Comparison of ENCODE assay signal across 8 cellular contexts in the genomic region with DNA sequence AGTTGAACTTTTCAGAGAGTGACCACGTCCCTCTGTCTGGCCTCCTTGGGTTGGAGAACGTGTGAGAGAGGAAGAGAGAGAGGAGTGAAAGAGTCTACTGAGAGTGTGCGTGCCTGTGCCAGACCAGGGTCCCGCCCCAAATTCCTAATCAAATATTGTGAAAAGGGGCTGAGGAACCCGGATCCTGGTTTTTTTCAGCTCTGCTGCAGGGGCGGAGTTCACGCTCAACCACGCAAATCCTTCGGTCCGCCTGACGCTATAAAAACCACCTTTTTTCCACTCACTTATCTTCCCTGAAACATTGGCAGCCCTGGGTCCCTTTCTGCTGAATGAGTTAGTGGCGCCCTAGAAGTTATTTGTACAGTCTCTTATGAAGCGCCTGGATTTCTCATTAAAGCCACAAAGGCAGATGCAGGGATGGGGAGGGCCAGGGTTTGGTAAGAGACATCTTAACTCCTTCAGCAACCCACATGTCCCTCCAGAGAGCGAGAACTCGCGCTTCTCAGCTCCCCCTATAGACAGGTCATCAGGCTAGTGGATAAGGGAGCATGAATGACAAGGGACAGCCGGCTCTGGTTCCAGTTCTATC. TPM values are rescaled to one million over a fixed set of nuclear protein-coding genes. Genes with fewer than 3 reads are reported as not detected.
DNase-seq lines count a peak whose midpoint lies in the region; TF ChIP-seq lines count a peak whose summit lies in the region.

A gene (minus strand): TSS at position 86 of the 589 bp plus-strand sequence. CDS start 2,852 bp downstream, outside the sequence.

- TF ChIP-seq POLR2A in NB4 (IDR thresholded peaks at IDR 0.05; ENCODE audit: extremely low read depth, insufficient read length) (no peak), erythroblast (IDR thresholded peaks at IDR 0.05; ENCODE audit: low read length) (no peak)

- H3K4me2 ChIP-seq in BLaER1: peak within 1 kb of the TSS; percentile 53
- H3K4me2 ChIP-seq in fibroblast of lung (ENCODE audit: extremely low read depth, insufficient read depth, low read length): no peak within 1 kb of the TSS
- no peak within 1 kb of the TSS for H3K4me2 ChIP-seq in neural progenitor cell

- H3K36me3 Mint-ChIP-seq in neural progenitor cell: no peaks in the 10 kb centered on the region

- no peaks in the 10 kb centered on the region for H3K9me3 ChIP-seq in BLaER1
- no peaks in the 10 kb centered on the region for H3K9me3 ChIP-seq in fibroblast of lung (ENCODE audit: control insufficient read depth, insufficient read depth, low read depth, low read length)
- no peaks in the 10 kb centered on the region for H3K9me3 ChIP-seq in neural progenitor cell (ENCODE audit: low read depth)

- H3K27me3 Mint-ChIP-seq in neural progenitor cell (ENCODE audit: insufficient read depth, low read depth): peaks cover 18% of the 10 kb centered on the region

- no peaks in the 10 kb centered on the region for H3K27me3 ChIP-seq in BLaER1
- H3K27me3 ChIP-seq in fibroblast of lung (ENCODE audit: control insufficient read depth, insufficient read depth, low read length): peaks cover 12% of the 10 kb centered on the region
- H3K27me3 ChIP-seq in neural progenitor cell: no peaks in the 10 kb centered on the region

- H3K9ac ChIP-seq in BLaER1 (no peak within 1 kb of the TSS), fibroblast of lung (ENCODE audit: insufficient read depth, low read length) (no peak within 1 kb of the TSS), neural progenitor cell (no peak within 1 kb of the TSS)

- no peak within 1 kb of the TSS for H3K4me3 ChIP-seq in BLaER1
- no peak within 1 kb of the TSS for H3K4me3 ChIP-seq in NB4 (ENCODE audit: low read depth, low read length)
- peak within 1 kb of the TSS in 1 of 4 experiments; percentile 32 for H3K4me3 ChIP-seq in fibroblast of lung (replicated peaks in 1 of 4; ENCODE audit: control extremely low read depth in 1 of 4, insufficient read depth in 1 of 4, low read depth in 3 of 4, low read length in 4 of 4)
- no peak within 1 kb of the TSS for H3K4me3 ChIP-seq in neural progenitor cell

- peaks cover 18% of the 10 kb centered on the region for H3K4me1 Mint-ChIP-seq in neural progenitor cell

- H3K36me3 ChIP-seq in BLaER1 (no peaks in the 10 kb centered on the region), fibroblast of lung (ENCODE audit: control insufficient read depth, insufficient read depth, low read length) (no peaks in the 10 kb centered on the region), neural progenitor cell (no peaks in the 10 kb centered on the region)

- no peaks in the 10 kb centered on the region for H4K20me1 ChIP-seq in BLaER1
- H4K20me1 ChIP-seq in fibroblast of lung (ENCODE audit: control insufficient read depth, extremely low read depth, insufficient read depth, low read length): no peaks in the 10 kb centered on the region
- H4K20me1 ChIP-seq in neural progenitor cell (ENCODE audit: low read depth): no peaks in the 10 kb centered on the region

- H3K4me1 ChIP-seq in BLaER1 (peaks cover 14% of the 10 kb centered on the region), fibroblast of lung (ENCODE audit: control insufficient read depth, extremely low read depth, insufficient read depth, low read length) (peaks cover 9% of the 10 kb centered on the region), neural progenitor cell (no peaks in the 10 kb centered on the region)

- H3K27ac ChIP-seq in BLaER1: no peak within 1 kb of the TSS
- no peak within 1 kb of the TSS for H3K27ac ChIP-seq in fibroblast of lung (ENCODE audit: insufficient read depth, low read length)
- H3K27ac ChIP-seq in neural progenitor cell: no peak within 1 kb of the TSS

- H3K9me3 Mint-ChIP-seq in neural progenitor cell: no peaks in the 10 kb centered on the region

- H3K79me2 ChIP-seq in fibroblast of lung (ENCODE audit: control insufficient read depth, insufficient read depth, low read length): no peaks in the 10 kb centered on the region
- no peaks in the 10 kb centered on the region for H3K79me2 ChIP-seq in neural progenitor cell (ENCODE audit: low read depth)

- DNase-seq in NB4 (ENCODE audit: low read depth) (peak; percentile 25), fibroblast of lung (ENCODE audit: low read depth in 2 of 2) (peak; percentile 45 to 72), neural progenitor cell (ENCODE audit: low spot score) (peak; percentile 40), glomerular visceral epithelial cell (ENCODE audit: extremely low spot score) (no peak), erythroblast (lab: John Stamatoyannopoulos, UW) (no peak), retina (no peak), D341Med (ENCODE audit: low spot score) (no peak)

- H2AFZ ChIP-seq in fibroblast of lung (ENCODE audit: low read length): no peak within 1 kb of the TSS
- peak within 1 kb of the TSS; percentile 40 for H2AFZ ChIP-seq in neural progenitor cell (replicated peaks)

- TF ChIP-seq CTCF in NB4 (IDR thresholded peaks at IDR 0.05; ENCODE audit: low read depth, low read length) (peak; percentile 30), fibroblast of lung (conservative IDR thresholded peaks at IDR 0.05 in 1 of 2, IDR thresholded peaks at IDR 0.05 in 1 of 2; ENCODE audit: low read depth in 1 of 2, low read length in 2 of 2) (peak in 1 of 2 donors; percentile 9), neural progenitor cell (IDR thresholded peaks at IDR 0.05) (peak; percentile 32)

- peak within 1 kb of the TSS; percentile 36 for H3K27ac Mint-ChIP-seq in neural progenitor cell

- no peaks in the 10 kb centered on the region for H3F3A ChIP-seq in neural progenitor cell (ENCODE audit: low read depth)

- H3K4me3 Mint-ChIP-seq in neural progenitor cell: peak within 1 kb of the TSS; percentile 71

RNA-seq across cellular contexts. Expression of the gene that starts here (rescaled TPM):
- 3.3 and 15.4 TPM in 2 replicates for total RNA-seq in fibroblast of lung
- polyA plus RNA-seq in fibroblast of lung: 2.9 and 9.0 TPM in 2 replicates
- polyA plus RNA-seq in fibroblast of lung (2012): 2.1 and 7.2 TPM in 2 replicates
- polyA minus RNA-seq in fibroblast of lung (ENCODE audit: low replicate concordance): 2.3 and 4.2 TPM in 2 replicates
- 0.19 TPM in 1 of 2 replicates, not detected in the other for total RNA-seq in neural progenitor cell (ENCODE audit: low replicate concordance)

Comparison
In these comparisons a context has a peak if more than half of its experiments do, and no peak if none do; other contexts are left out.
1. Peak in DNase-seq in neural progenitor cell; RNA of the gene not detected or under 1 TPM.
2. DNase-seq: peak in NB4 (single experiment) and fibroblast of lung (2 of 2); none in glomerular visceral epithelial cell (single experiment), erythroblast (0 of 2), retina (single experiment) and D341Med (single experiment).